ENCODE assay signal across 12 cellular contexts in genomic region chr6:158894192-158894591, GRCh38.
A peak's percentile ranks its signal among the peaks of the same experiment; 100 is the strongest.
DNase-seq lines count a peak whose midpoint lies in the region; ATAC-seq, FAIRE-seq and TF ChIP-seq lines count a peak whose summit lies in the region.
"Had no signal": no experiment of that assay in that cellular context is flagged by ENCODE, and none has a peak within 500 bp of the region (broad histone marks: within the 10 kb centered on the region; RNA-seq: fewer than 3 reads in every experiment).

No MANE protein-coding gene starts in this region.

- H3K4me3 ChIP-seq in HUES6 (ENCODE audit: low read depth, low read length) (no peak overlapping the region), bronchial epithelial cell (ENCODE audit: low read depth, low read length) (no peak overlapping the region)
- H3K4me3 ChIP-seq: vagina had no signal

- H3K36me3 ChIP-seq in HUES6 (ENCODE audit: control insufficient read depth, insufficient read depth, low read length) (no peaks in the 10 kb centered on the region), bronchial epithelial cell (ENCODE audit: control insufficient read depth, insufficient read depth, low read length) (no peaks in the 10 kb centered on the region)
- H3K36me3 ChIP-seq: vagina had no signal

- peaks cover 19% of the 10 kb centered on the region for H3K4me1 ChIP-seq in HUES6 (ENCODE audit: control insufficient read depth, insufficient read depth, low read length)
- H3K4me1 ChIP-seq: vagina had no signal

- no peak overlapping the region for H3K4me3 Mint-ChIP-seq in endothelial cell (ENCODE audit: unreplicated experiment)
- H3K4me3 Mint-ChIP-seq: activated CD8-positive, alpha-beta memory T cell treated with anti-CD3 and anti-CD28 coated beads, Interleukin-2, amount 10 ng/mL, durations not matched to agents 7 days and 5 days; CD4-positive, alpha-beta memory T cell had no signal

- intact Hi-C loops in left colon (cut with DNase I, micrococcal nuclease) = no loop called here

- DNase-seq in AG09319 (ENCODE audit: extremely low read depth, low read depth) = peak; percentile 25
- DNase-seq in bronchial epithelial cell (ENCODE audit: low read depth) = peak; percentile 82
- no peak for DNase-seq in left colon
- DNase-seq in MV-4-11 (lab: John Stamatoyannopoulos, UW) = no peak
- no peak for DNase-seq in DMS79 (lab: John Stamatoyannopoulos, UW)
- no peak for DNase-seq in endothelial cell (ENCODE audit: low spot score)
- DNase-seq: activated CD8-positive, alpha-beta memory T cell treated with anti-CD3 and anti-CD28 coated beads, Interleukin-2, amount 10 ng/mL, durations not matched to agents 7 days and 5 days; CD4-positive, alpha-beta memory T cell; midbrain had no signal

- H3K9me3 Mint-ChIP-seq in endothelial cell (ENCODE audit: unreplicated experiment) = no peaks in the 10 kb centered on the region
- H3K9me3 Mint-ChIP-seq: CD4-positive, alpha-beta memory T cell had no signal

- no peak overlapping the region for H3K27ac Mint-ChIP-seq in endothelial cell (ENCODE audit: unreplicated experiment)
- H3K27ac Mint-ChIP-seq: activated CD8-positive, alpha-beta memory T cell treated with anti-CD3 and anti-CD28 coated beads, Interleukin-2, amount 10 ng/mL, durations not matched to agents 7 days and 5 days; CD4-positive, alpha-beta memory T cell had no signal

- peaks cover 7% of the 10 kb centered on the region for H3K27me3 Mint-ChIP-seq in endothelial cell (ENCODE audit: unreplicated experiment)
- H3K27me3 Mint-ChIP-seq: activated CD8-positive, alpha-beta memory T cell treated with anti-CD3 and anti-CD28 coated beads, Interleukin-2, amount 10 ng/mL, durations not matched to agents 7 days and 5 days; CD4-positive, alpha-beta memory T cell had no signal

- H3K9me3 ChIP-seq in HUES6 (ENCODE audit: control insufficient read depth, insufficient read depth, low read depth, low read length) = no peaks in the 10 kb centered on the region
- H3K9me3 ChIP-seq: vagina had no signal

- peak overlapping the region; percentile 2 for H3K9ac ChIP-seq in HUES6 (ENCODE audit: low read length)

- H3K27ac ChIP-seq in HUES6 (ENCODE audit: low read depth, low read length) = peak overlapping the region; percentile 52
- H3K27ac ChIP-seq: vagina had no signal

- TF ChIP-seq CTCF in AG09319 (IDR thresholded peaks at IDR 0.05; ENCODE audit: low read depth, low read length) (no peak), bronchial epithelial cell (IDR thresholded peaks at IDR 0.05; ENCODE audit: insufficient read depth, low read length, severe bottlenecking) (no peak), endothelial cell (IDR thresholded peaks at IDR 0.05; ENCODE audit: unreplicated experiment) (no peak)

- ATAC-seq in left colon (peak; percentile 21), GM18505 (IDR thresholded peaks at IDR 0.05; ENCODE audit: unreplicated experiment) (no peak)
- ATAC-seq: activated CD8-positive, alpha-beta memory T cell treated with anti-CD3 and anti-CD28 coated beads, Interleukin-2, amount 10 ng/mL, durations not matched to agents 7 days and 5 days had no signal

- H3K27me3 ChIP-seq in HUES6 (ENCODE audit: control insufficient read depth, insufficient read depth, low read length) (no peaks in the 10 kb centered on the region), bronchial epithelial cell (ENCODE audit: control insufficient read depth, insufficient read depth, low read length) (no peaks in the 10 kb centered on the region)
- H3K27me3 ChIP-seq: vagina had no signal

- no peaks in the 10 kb centered on the region for H3K36me3 Mint-ChIP-seq in endothelial cell (ENCODE audit: low read depth, unreplicated experiment)
- H3K36me3 Mint-ChIP-seq: activated CD8-positive, alpha-beta memory T cell treated with anti-CD3 and anti-CD28 coated beads, Interleukin-2, amount 10 ng/mL, durations not matched to agents 7 days and 5 days; CD4-positive, alpha-beta memory T cell had no signal

- H3K4me1 Mint-ChIP-seq in endothelial cell (ENCODE audit: unreplicated experiment) = no peaks in the 10 kb centered on the region
- H3K4me1 Mint-ChIP-seq: activated CD8-positive, alpha-beta memory T cell treated with anti-CD3 and anti-CD28 coated beads, Interleukin-2, amount 10 ng/mL, durations not matched to agents 7 days and 5 days had no signal

- no peak for TF ChIP-seq POLR2A in GM18505 (IDR thresholded peaks at IDR 0.05; ENCODE audit: borderline replicate concordance, extremely low read depth, insufficient read depth, insufficient read length)

- FAIRE-seq in bronchial epithelial cell (lab: Jason Lieb, UNC) = no peak

Comparison
In these comparisons a context has a peak if more than half of its experiments do, and no peak if none do; other contexts are left out.
1. DNase-seq: peak in AG09319 (single experiment) and bronchial epithelial cell (single experiment); none in left colon (0 of 2), MV-4-11 (single experiment), DMS79 (single experiment) and endothelial cell (single experiment).